Comparison of ENCODE assay signal across 15 cellular contexts in the genomic region with DNA sequence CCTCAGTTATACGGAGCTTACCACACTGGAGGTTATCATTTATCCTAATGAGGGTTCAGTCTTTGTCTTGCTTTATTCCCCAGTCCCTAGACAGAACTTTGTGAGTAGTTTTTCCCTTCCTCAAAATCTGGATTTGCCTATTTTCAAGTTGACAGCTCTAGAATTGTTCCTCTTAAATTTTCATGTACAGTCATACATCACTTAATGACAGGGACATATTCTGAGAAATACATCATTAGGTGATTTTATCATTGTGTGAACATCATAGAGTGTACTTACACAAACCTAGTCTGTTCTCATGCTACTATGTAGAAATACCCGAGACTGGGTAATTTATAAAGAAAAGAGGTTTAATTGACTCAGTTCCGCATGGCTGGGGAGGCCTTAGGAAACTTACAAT. TPM values are rescaled to one million over a fixed set of nuclear protein-coding genes. Genes with fewer than 3 reads are reported as not detected.
A peak's percentile ranks its signal among the peaks of the same experiment; 100 is the strongest.
DNase-seq lines count a peak whose midpoint lies in the region; ATAC-seq lines count a peak whose summit lies in the region.
"Had no signal": no experiment of that assay in that cellular context is flagged by ENCODE, and none has a peak within 500 bp of the region (broad histone marks: within the 10 kb centered on the region; RNA-seq: fewer than 3 reads in every experiment).

No MANE protein-coding gene starts in this region.

- H3K36me3 Mint-ChIP-seq in stimulated activated naive CD8-positive, alpha-beta T cell treated with anti-CD3 and anti-CD28 coated beads, Interleukin-15, Interleukin-2, amounts not matched to agents 100 ng/mL and 50 ng/mL, for 24 hours (ENCODE audit: low read depth): peaks cover 66% of the 10 kb centered on the region
- peaks cover 52% of the 10 kb centered on the region for H3K36me3 Mint-ChIP-seq in activated naive CD8-positive, alpha-beta T cell treated with anti-CD3 and anti-CD28 coated beads, Interleukin-2, amount 10 ng/mL, durations not matched to agents 7 days and 5 days
- H3K36me3 Mint-ChIP-seq in memory B cell: peaks cover 24% of the 10 kb centered on the region

- H3K27me3 Mint-ChIP-seq in stimulated activated naive CD8-positive, alpha-beta T cell treated with anti-CD3 and anti-CD28 coated beads, Interleukin-15, Interleukin-2, amounts not matched to agents 100 ng/mL and 50 ng/mL, for 24 hours: no peaks in the 10 kb centered on the region
- H3K27me3 Mint-ChIP-seq in activated naive CD8-positive, alpha-beta T cell treated with anti-CD3 and anti-CD28 coated beads, Interleukin-2, amount 10 ng/mL, durations not matched to agents 7 days and 5 days: no peaks in the 10 kb centered on the region
- no peaks in the 10 kb centered on the region for H3K27me3 Mint-ChIP-seq in memory B cell

- peak overlapping the region; percentile 15 for H3K4me3 Mint-ChIP-seq in stimulated activated naive CD8-positive, alpha-beta T cell treated with anti-CD3 and anti-CD28 coated beads, Interleukin-15, Interleukin-2, amounts not matched to agents 100 ng/mL and 50 ng/mL, for 24 hours
- H3K4me3 Mint-ChIP-seq in activated naive CD8-positive, alpha-beta T cell treated with anti-CD3 and anti-CD28 coated beads, Interleukin-2, amount 10 ng/mL, durations not matched to agents 7 days and 5 days: peak overlapping the region; percentile 62
- no peak overlapping the region for H3K4me3 Mint-ChIP-seq in memory B cell

- H3K9me3 Mint-ChIP-seq in stimulated activated naive CD8-positive, alpha-beta T cell treated with anti-CD3 and anti-CD28 coated beads, Interleukin-15, Interleukin-2, amounts not matched to agents 100 ng/mL and 50 ng/mL, for 24 hours: no peaks in the 10 kb centered on the region
- H3K9me3 Mint-ChIP-seq in activated naive CD8-positive, alpha-beta T cell treated with anti-CD3 and anti-CD28 coated beads, Interleukin-2, amount 10 ng/mL, durations not matched to agents 7 days and 5 days: no peaks in the 10 kb centered on the region
- H3K9me3 Mint-ChIP-seq in memory B cell: no peaks in the 10 kb centered on the region
- H3K9me3 Mint-ChIP-seq: mesothelial cell of epicardium had no signal

- intact Hi-C loops in posterior cingulate gyrus (cut with DNase I): no loop called here

- ATAC-seq in stimulated activated naive CD8-positive, alpha-beta T cell treated with anti-CD3 and anti-CD28 coated beads, Interleukin-15, Interleukin-2, amounts not matched to agents 100 U/mL and 50 U/mL, for 24 hours: no peak
- ATAC-seq in activated naive CD8-positive, alpha-beta T cell treated with anti-CD3 and anti-CD28 coated beads, Interleukin-2, amount 10 ng/mL, durations not matched to agents 7 days and 5 days (ENCODE audit: low read depth): no peak
- ATAC-seq in memory B cell (ENCODE audit: low read depth) (no peak), GM18519 (IDR thresholded peaks at IDR 0.05; ENCODE audit: low FRiP score, unreplicated experiment) (no peak)
- ATAC-seq: body of pancreas, Right ventricle myocardium inferior had no signal

- H3K4me1 Mint-ChIP-seq in stimulated activated naive CD8-positive, alpha-beta T cell treated with anti-CD3 and anti-CD28 coated beads, Interleukin-15, Interleukin-2, amounts not matched to agents 100 ng/mL and 50 ng/mL, for 24 hours (ENCODE audit: low read depth): peaks cover 77% of the 10 kb centered on the region
- peaks cover 56% of the 10 kb centered on the region for H3K4me1 Mint-ChIP-seq in activated naive CD8-positive, alpha-beta T cell treated with anti-CD3 and anti-CD28 coated beads, Interleukin-2, amount 10 ng/mL, durations not matched to agents 7 days and 5 days
- peaks cover 33% of the 10 kb centered on the region for H3K4me1 Mint-ChIP-seq in memory B cell

- no peak for DNase-seq in stimulated activated naive CD8-positive, alpha-beta T cell treated with anti-CD3 and anti-CD28 coated beads, Interleukin-15, Interleukin-2, amounts not matched to agents 100 U/mL and 50 U/mL, for 24 hours
- DNase-seq in activated naive CD8-positive, alpha-beta T cell treated with anti-CD3 and anti-CD28 coated beads, Interleukin-2, amount 10 ng/mL, durations not matched to agents 7 days and 5 days: no peak
- DNase-seq in memory B cell (ENCODE audit: low spot score in 2 of 2) (no peak), posterior cingulate gyrus (no peak), NCI-H1930 (lab: John Stamatoyannopoulos, UW) (no peak), activated gamma-delta T cell treated with Interleukin-2 at 50 U/mL for 16 hours (no peak)
- DNase-seq: body of pancreas; effector CD4-positive, alpha-beta T cell; foreskin melanocyte; NCI-H2029; NCI-H774 had no signal

- H3K27ac Mint-ChIP-seq in stimulated activated naive CD8-positive, alpha-beta T cell treated with anti-CD3 and anti-CD28 coated beads, Interleukin-15, Interleukin-2, amounts not matched to agents 100 ng/mL and 50 ng/mL, for 24 hours: peak overlapping the region; percentile 73
- H3K27ac Mint-ChIP-seq in activated naive CD8-positive, alpha-beta T cell treated with anti-CD3 and anti-CD28 coated beads, Interleukin-2, amount 10 ng/mL, durations not matched to agents 7 days and 5 days: peak overlapping the region; percentile 60
- peak overlapping the region; percentile 90 for H3K27ac Mint-ChIP-seq in memory B cell
- H3K27ac Mint-ChIP-seq: mesothelial cell of epicardium had no signal

- POLR2A ChIA-PET in activated naive CD8-positive, alpha-beta T cell treated with anti-CD3 and anti-CD28 coated beads, Interleukin-2, amount 10 ng/mL, durations not matched to agents 7 days and 5 days (lab: Charles Lee): no interaction called here

RNA-seq across cellular contexts. Expression of gene PRKAB1, which starts 3.1 kb away (rescaled TPM):
- 10 to 100 TPM; 43.7 to 44.1 TPM for total RNA-seq in activated naive CD8-positive, alpha-beta T cell treated with anti-CD3 and anti-CD28 coated beads, Interleukin-2, amount 10 ng/mL, durations not matched to agents 7 days and 5 days
